In genomic region chr9:135221951-135222631, GRCh38 we compare ENCODE assay signal across 17 cellular contexts.
DNase-seq lines count a peak whose midpoint lies in the region; ATAC-seq, FAIRE-seq and TF ChIP-seq lines count a peak whose summit lies in the region.
"Had no signal": no experiment of that assay in that cellular context is flagged by ENCODE, and none has a peak within 500 bp of the region (broad histone marks: within the 10 kb centered on the region; RNA-seq: fewer than 3 reads in every experiment).

No MANE protein-coding gene starts in this region.

- DNase-seq in Right ventricle myocardium inferior (ENCODE audit: missing footprints) = peak; percentile 35
- DNase-seq in right atrium auricular region (ENCODE audit: low spot score) = no peak
- DNase-seq in Panc1 (ENCODE audit: low read depth, low spot score) = no peak
- peak; percentile 72 for DNase-seq in islet precursor cell
- DNase-seq in smooth muscle cell (lab: John Stamatoyannopoulos, UW; ENCODE audit: unreplicated experiment) = no peak
- DNase-seq in RCC 7860 (ENCODE audit: low spot score) = no peak
- DNase-seq in NCI-H82 (lab: John Stamatoyannopoulos, UW) = no peak
- DNase-seq in HCEC 1CT = no peak
- DNase-seq: activated CD4-positive, alpha-beta T cell treated with anti-CD3 and anti-CD28 coated beads for 1 hour; activated naive CD4-positive, alpha-beta T cell treated with anti-CD3 and anti-CD28 coated beads, Interleukin-2, amount 10 ng/mL, durations not matched to agents 7 days and 5 days; brain microvascular endothelial cell; COR-L47; esophagus squamous epithelium; head of caudate nucleus; NCI-H2227 treated with DMSO at 0.1 percent for 48 hours; stimulated activated CD4-positive, alpha-beta T cell treated with anti-CD3 and anti-CD28 coated beads, Interleukin-4, amount 100 ng/mL, for 4 hours had no signal

- WGBS in smooth muscle cell (ENCODE audit: low lambda C conversion rate) = 71% methylated on average over 16 of the region's 16 CpGs

- no peak overlapping the region for H3K4me2 ChIP-seq in smooth muscle cell

- ATAC-seq in Right ventricle myocardium inferior (no peak), Panc1 (0 out of 2 replicates have a peak, but pooled peaks have one; percentile 34)

- CTCF ChIA-PET in Panc1 (lab: Charles Lee) = no interaction called here

- no peaks in the 10 kb centered on the region for H3K9me3 ChIP-seq in right atrium auricular region
- H3K9me3 ChIP-seq in Panc1 (ENCODE audit: control insufficient read depth, insufficient read depth, low read depth, low read length) = no peaks in the 10 kb centered on the region
- H3K9me3 ChIP-seq in smooth muscle cell (replicated peaks; ENCODE audit: low read depth) = no peaks in the 10 kb centered on the region
- H3K9me3 ChIP-seq: esophagus squamous epithelium, tibial nerve had no signal

- no TSS peak for BruUV-seq in Panc1 (replicated peaks; lab: Mats Ljungman, UMichigan)

- no peak overlapping the region for H3K27ac ChIP-seq in right atrium auricular region
- no peak overlapping the region for H3K27ac ChIP-seq in Panc1 (ENCODE audit: low read length)
- H3K27ac ChIP-seq in smooth muscle cell (ENCODE audit: low read depth) = no peak overlapping the region
- H3K27ac ChIP-seq: brain microvascular endothelial cell, esophagus squamous epithelium, tibial nerve had no signal

- in situ Hi-C loops in Panc1 (cut with HindIII; ENCODE audit: low pct_unique_long_range_greater_than_20kb, low sequenced_read_pairs) = no loop called here

- H3K4me3 ChIP-seq in right atrium auricular region = no peak overlapping the region
- no peak overlapping the region for H3K4me3 ChIP-seq in Panc1 (ENCODE audit: low read depth in 2 of 2, low read length in 2 of 2)
- no peak overlapping the region for H3K4me3 ChIP-seq in smooth muscle cell
- H3K4me3 ChIP-seq: esophagus squamous epithelium, tibial nerve had no signal

- no peaks in the 10 kb centered on the region for H3K79me2 ChIP-seq in smooth muscle cell (ENCODE audit: low read depth)

- FAIRE-seq in RCC 7860 (lab: Jason Lieb, UNC) = no peak

- intact Hi-C loops in Right ventricle myocardium inferior (cut with DNase I) (no loop called here), Panc1 (cut with micrococcal nuclease; ENCODE audit: unreplicated experiment) (no loop called here)

- peaks cover 0 to 14% of the 10 kb centered on the region in 2 donors for H3K4me1 ChIP-seq in right atrium auricular region
- H3K4me1 ChIP-seq in Panc1 (ENCODE audit: control insufficient read depth, insufficient read depth, low read length) = no peaks in the 10 kb centered on the region
- H3K4me1 ChIP-seq in smooth muscle cell (ENCODE audit: low read depth) = peaks cover 7% of the 10 kb centered on the region

- TF ChIP-seq CTCF in right atrium auricular region (IDR thresholded peaks at IDR 0.05) (no peak), Panc1 (IDR thresholded peaks at IDR 0.05) (no peak), smooth muscle cell (IDR thresholded peaks at IDR 0.05; ENCODE audit: borderline replicate concordance, insufficient read depth, poor library complexity, severe bottlenecking) (peak; percentile 7)

- POLR2A ChIA-PET in Panc1 (lab: Charles Lee) = no interaction called here

- H3F3A ChIP-seq in smooth muscle cell (ENCODE audit: low read depth) = no peaks in the 10 kb centered on the region

- no peaks in the 10 kb centered on the region for H3K36me3 ChIP-seq in right atrium auricular region
- H3K36me3 ChIP-seq in Panc1 (ENCODE audit: control insufficient read depth, insufficient read depth, low read length) = no peaks in the 10 kb centered on the region
- H3K36me3 ChIP-seq in smooth muscle cell (ENCODE audit: low read depth) = no peaks in the 10 kb centered on the region
- H3K36me3 ChIP-seq: brain microvascular endothelial cell, esophagus squamous epithelium, tibial nerve had no signal

- H2AFZ ChIP-seq in smooth muscle cell (ENCODE audit: low read depth) = no peak overlapping the region

- H4K20me1 ChIP-seq in smooth muscle cell (ENCODE audit: low read depth) = no peaks in the 10 kb centered on the region

- no peak overlapping the region for H3K9ac ChIP-seq in smooth muscle cell (ENCODE audit: low read depth)

- no peaks in the 10 kb centered on the region for H3K27me3 ChIP-seq in right atrium auricular region
- H3K27me3 ChIP-seq in Panc1 (ENCODE audit: control insufficient read depth, insufficient read depth, low read length) = no peaks in the 10 kb centered on the region
- peaks cover 11% of the 10 kb centered on the region for H3K27me3 ChIP-seq in smooth muscle cell (ENCODE audit: low read depth)
- H3K27me3 ChIP-seq: brain microvascular endothelial cell had no signal

Comparison
In these comparisons a context has a peak if more than half of its experiments do, and no peak if none do; other contexts are left out.
1. DNase-seq: peak in Right ventricle myocardium inferior (single experiment) and islet precursor cell (single experiment); none in right atrium auricular region (single experiment), Panc1 (single experiment), smooth muscle cell (single experiment), RCC 7860 (single experiment), NCI-H82 (single experiment) and HCEC 1CT (single experiment).